ENCODE assay signal across 8 cellular contexts in genomic region chr1:155004352-155005075, GRCh38. TPM values are rescaled to one million over a fixed set of nuclear protein-coding genes. Genes with fewer than 3 reads are reported as not detected.
DNase-seq lines count a peak whose midpoint lies in the region; ATAC-seq, FAIRE-seq and TF ChIP-seq lines count a peak whose summit lies in the region.

No MANE protein-coding gene starts in this region.

- H3K9me3 ChIP-seq in Karpas-422 (ENCODE audit: low read length) (no peaks in the 10 kb centered on the region), mononuclear cell (ENCODE audit: low read depth, low read length) (no peaks in the 10 kb centered on the region)

- H3K27me3 ChIP-seq in Karpas-422 (ENCODE audit: low read length): no peaks in the 10 kb centered on the region
- H3K27me3 ChIP-seq in mononuclear cell (ENCODE audit: insufficient read depth, low read length): no peaks in the 10 kb centered on the region

- H3K4me3 ChIP-seq in Karpas-422 (ENCODE audit: low read length): peak overlapping the region; percentile 87
- H3K4me3 ChIP-seq in mononuclear cell (ENCODE audit: low read length): peak overlapping the region; percentile 96

- peaks cover 62% of the 10 kb centered on the region for H3K4me1 Mint-ChIP-seq in central memory CD8-positive, alpha-beta T cell

- no peaks in the 10 kb centered on the region for H3K27me3 Mint-ChIP-seq in central memory CD8-positive, alpha-beta T cell

- no peaks in the 10 kb centered on the region for H3K9me3 Mint-ChIP-seq in central memory CD8-positive, alpha-beta T cell

- DNase-seq in Karpas-422 (peak; percentile 59), dedifferentiated amniotic fluid mesenchymal stem cell (ENCODE audit: extremely low spot score) (no peak), H54 (ENCODE audit: insufficient read length, low spot score) (no peak), NCI-H128 (lab: John Stamatoyannopoulos, UW; ENCODE audit: unreplicated experiment) (no peak), HTR-8/SVneo (ENCODE audit: insufficient read length, low spot score) (no peak)
- DNase-seq in central memory CD8-positive, alpha-beta T cell (ENCODE audit: low spot score in 2 of 2): no peak

- H3K4me1 ChIP-seq in Karpas-422 (ENCODE audit: low read length) (peaks cover 66% of the 10 kb centered on the region), mononuclear cell (ENCODE audit: insufficient read depth, low read length) (peaks cover 66% of the 10 kb centered on the region)

- peak overlapping the region; percentile 94 for H3K4me3 Mint-ChIP-seq in central memory CD8-positive, alpha-beta T cell

- H3K4me2 ChIP-seq in Karpas-422 (ENCODE audit: low read depth, low read length, poor library complexity, severe bottlenecking): peak overlapping the region; percentile 97

- H3K9ac ChIP-seq in Karpas-422 (ENCODE audit: low read length): peak overlapping the region; percentile 93

- TF ChIP-seq POLR2A in H54 (IDR thresholded peaks at IDR 0.05; ENCODE audit: low read depth, low read length): no peak

- no peaks in the 10 kb centered on the region for H4K20me1 ChIP-seq in Karpas-422 (ENCODE audit: insufficient read depth, low read depth, low read length)

- H2AFZ ChIP-seq in Karpas-422 (ENCODE audit: low read length): 0 out of 2 replicates have a peak overlapping the region, but pooled peaks have one; percentile 59

- no peak for ATAC-seq in central memory CD8-positive, alpha-beta T cell (replicated peaks; ENCODE audit: extremely low read depth, poor library complexity, severe bottlenecking)

- peaks cover 8% of the 10 kb centered on the region for H3K36me3 Mint-ChIP-seq in central memory CD8-positive, alpha-beta T cell (ENCODE audit: insufficient read depth)

- FAIRE-seq in H54 (lab: Jason Lieb, UNC): no peak
- no peak for FAIRE-seq in HTR-8/SVneo (lab: Jason Lieb, UNC)

- H3K36me3 ChIP-seq in Karpas-422 (ENCODE audit: insufficient read depth, low read length): no peaks in the 10 kb centered on the region

- H3K79me2 ChIP-seq in Karpas-422 (ENCODE audit: low read length): peaks cover 34% of the 10 kb centered on the region

- TF ChIP-seq CTCF in 22Rv1 (IDR thresholded peaks at IDR 0.05): no peak

- peak overlapping the region; percentile 92 for H3K27ac Mint-ChIP-seq in central memory CD8-positive, alpha-beta T cell (ENCODE audit: low read depth)

- H3K9me2 ChIP-seq in Karpas-422 (replicated peaks; ENCODE audit: insufficient read depth, low read length): no peaks in the 10 kb centered on the region

- H3K27ac ChIP-seq in 22Rv1: peak overlapping the region; percentile 98
- peak overlapping the region; percentile 96 for H3K27ac ChIP-seq in Karpas-422 (ENCODE audit: low read length)

RNA-seq across cellular contexts. Expression of gene ZBTB7B, which starts 1.9 kb away (rescaled TPM):
- 17.1 and 31.0 TPM in 2 replicates for total RNA-seq in Karpas-422 (2014; rRNA removed; shearing (Covaris generic); ENCODE audit: low replicate concordance)
- 39.6 TPM for total RNA-seq in mononuclear cell

RNA-seq across cellular contexts. Expression of gene LENEP, which starts 11.1 kb away (rescaled TPM):
- 2.6 TPM in 1 of 2 replicates, not detected in the other for total RNA-seq in Karpas-422 (2014; rRNA removed; shearing (Covaris generic); ENCODE audit: low replicate concordance)
- 0.63 TPM for total RNA-seq in mononuclear cell

RNA-seq across cellular contexts. Expression of gene FLAD1, which starts 21.4 kb away (rescaled TPM):
- total RNA-seq in Karpas-422 (2014; rRNA removed; shearing (Covaris generic); ENCODE audit: low replicate concordance): 48.7 and 57.3 TPM in 2 replicates
- total RNA-seq in mononuclear cell: 11.3 TPM

RNA-seq across cellular contexts. Expression of gene DCST2, which starts 29.1 kb away (rescaled TPM):
- total RNA-seq in Karpas-422 (2014; rRNA removed; shearing (Covaris generic); ENCODE audit: low replicate concordance): 1.3 and 3.5 TPM in 2 replicates
- 0.10 TPM for total RNA-seq in mononuclear cell

RNA-seq across cellular contexts. Expression of gene DCST1, which starts 29.1 kb away (rescaled TPM):
- total RNA-seq in Karpas-422 (2014; rRNA removed; shearing (Covaris generic); ENCODE audit: low replicate concordance): not detected in 2 replicates
- 0.21 TPM for total RNA-seq in mononuclear cell
